ENCODE assay signal across 28 cellular contexts in genomic region chr4:85512446-85513205, GRCh38. TPM values are rescaled to one million over a fixed set of nuclear protein-coding genes. Genes with fewer than 3 reads are reported as not detected.
"Had no signal": no experiment of that assay in that cellular context is flagged by ENCODE, and none has a peak within 500 bp of the region (broad histone marks: within the 10 kb centered on the region; RNA-seq: fewer than 3 reads in every experiment).

No MANE protein-coding gene starts in this region.

- ATAC-seq: activated CD8-positive, alpha-beta T cell treated with anti-CD3 and anti-CD28 coated beads for 36 hours; gastrocnemius medialis; right lobe of liver; stimulated activated naive B cell treated with anti-CD40 and anti-IgM and Interleukin-4, amounts not matched to agents 10 μg/mL and 1 μg/mL and 100 μg/mL, for 72 hours had no signal

- H3K4me2 ChIP-seq: smooth muscle cell had no signal

- H3K36me3 ChIP-seq: adrenal gland, ascending aorta, brain microvascular endothelial cell, gastrocnemius medialis, left ventricle myocardium inferior, right lobe of liver, thoracic aorta, vagina, WERI-Rb-1 had no signal

- H3K4me3 ChIP-seq: adrenal gland, ascending aorta, gastrocnemius medialis, left ventricle myocardium inferior, right lobe of liver, smooth muscle cell, thoracic aorta, vagina had no signal

- H3K27me3 Mint-ChIP-seq: activated CD4-positive, alpha-beta T cell treated with anti-CD3 and anti-CD28 coated beads, Interleukin-2, amount 10 ng/mL, durations not matched to agents 7 days and 5 days; activated CD8-positive, alpha-beta T cell treated with anti-CD3 and anti-CD28 coated beads for 36 hours; stimulated activated naive B cell treated with anti-CD40 and anti-IgM and Interleukin-4, amounts not matched to agents 10 μg/mL and 1 μg/mL and 100 μg/mL, for 72 hours; type B pancreatic cell had no signal

- H3K27me3 ChIP-seq: adrenal gland, ascending aorta, brain microvascular endothelial cell, gastrocnemius medialis, right lobe of liver, vagina had no signal

- H3K36me3 Mint-ChIP-seq: mesothelial cell of epicardium, type B pancreatic cell had no signal

- H3K4me1 ChIP-seq: adrenal gland, ascending aorta had no signal

- H3K4me1 Mint-ChIP-seq: activated CD4-positive, alpha-beta T cell treated with anti-CD3 and anti-CD28 coated beads, Interleukin-2, amount 10 ng/mL, durations not matched to agents 7 days and 5 days had no signal

- DNase-seq: activated CD4-positive, alpha-beta T cell treated with anti-CD3 and anti-CD28 coated beads, Interleukin-2, amount 10 ng/mL, durations not matched to agents 7 days and 5 days; activated CD4-positive, CD25-positive, alpha-beta regulatory T cell treated with anti-CD3 and anti-CD28 coated beads, Interleukin-2, amount 50 U/mL, for 72 hours; activated CD8-positive, alpha-beta T cell treated with anti-CD3 and anti-CD28 coated beads for 36 hours; activated gamma-delta T cell; activated naive CD4-positive, alpha-beta T cell treated with anti-CD3 and anti-CD28 coated beads, Interleukin-2, amount 50 U/mL, for 16 hours; adrenal gland; brain microvascular endothelial cell; caudate nucleus; dermis blood vessel endothelial cell; effector CD8-positive, alpha-beta T cell; erythroblast; gastrocnemius medialis; hippocampal formation; kidney glomerular epithelial cell; left ventricle myocardium inferior; right lobe of liver; stimulated activated CD4-positive, alpha-beta T cell treated with anti-CD3 and anti-CD28 coated beads, Interleukin-2, amount 100 ng/mL, for 48 hours; stimulated activated CD8-positive, alpha-beta memory T cell treated with anti-CD3 and anti-CD28 coated beads, Interleukin-4, amount 100 ng/mL, for 48 hours; stimulated activated naive B cell treated with anti-CD40 and anti-IgM and Interleukin-4, amounts not matched to agents 10 μg/mL and 1 μg/mL and 100 μg/mL, for 72 hours; WERI-Rb-1 had no signal

- H3K9me3 ChIP-seq: adrenal gland, ascending aorta, gastrocnemius medialis, left ventricle myocardium inferior, right lobe of liver, thoracic aorta, vagina had no signal

- H3K4me3 Mint-ChIP-seq: activated CD4-positive, alpha-beta T cell treated with anti-CD3 and anti-CD28 coated beads, Interleukin-2, amount 10 ng/mL, durations not matched to agents 7 days and 5 days; activated CD8-positive, alpha-beta T cell treated with anti-CD3 and anti-CD28 coated beads for 36 hours; activated T-helper 1 cell treated with anti-CD3 and anti-CD28 coated beads, Interleukin-12 subunit alpha, Interleukin-12 subunit beta, Interleukin-2, Interleukin-4 antibody, amounts not matched to agents 30 ng/mL and 10 ng/mL and 1 ng/mL, durations not matched to agents 14 hours and 24 hours and 36 hours; mesothelial cell of epicardium; nephron; stimulated activated naive B cell treated with anti-CD40 and anti-IgM and Interleukin-4, amounts not matched to agents 10 μg/mL and 1 μg/mL and 100 μg/mL, for 72 hours; type B pancreatic cell had no signal

- H3K27ac ChIP-seq: adrenal gland, ascending aorta, brain microvascular endothelial cell, left ventricle myocardium inferior, right lobe of liver, thoracic aorta, vagina, WERI-Rb-1 had no signal

- H3K27ac Mint-ChIP-seq: activated CD4-positive, alpha-beta T cell treated with anti-CD3 and anti-CD28 coated beads, Interleukin-2, amount 10 ng/mL, durations not matched to agents 7 days and 5 days; activated CD8-positive, alpha-beta T cell treated with anti-CD3 and anti-CD28 coated beads for 36 hours; activated T-helper 1 cell treated with anti-CD3 and anti-CD28 coated beads, Interleukin-12 subunit alpha, Interleukin-12 subunit beta, Interleukin-2, Interleukin-4 antibody, amounts not matched to agents 30 ng/mL and 10 ng/mL and 1 ng/mL, durations not matched to agents 14 hours and 24 hours and 36 hours; mesothelial cell of epicardium; nephron; stimulated activated naive B cell treated with anti-CD40 and anti-IgM and Interleukin-4, amounts not matched to agents 10 μg/mL and 1 μg/mL and 100 μg/mL, for 72 hours; type B pancreatic cell had no signal

- H3K9me3 Mint-ChIP-seq: activated CD4-positive, alpha-beta T cell treated with anti-CD3 and anti-CD28 coated beads, Interleukin-2, amount 10 ng/mL, durations not matched to agents 7 days and 5 days; activated CD8-positive, alpha-beta T cell treated with anti-CD3 and anti-CD28 coated beads for 36 hours; activated T-helper 1 cell treated with anti-CD3 and anti-CD28 coated beads, Interleukin-12 subunit alpha, Interleukin-12 subunit beta, Interleukin-2, Interleukin-4 antibody, amounts not matched to agents 30 ng/mL and 10 ng/mL and 1 ng/mL, durations not matched to agents 14 hours and 24 hours and 36 hours; mesothelial cell of epicardium; nephron; type B pancreatic cell had no signal

RNA-seq across cellular contexts. Expression of gene ARHGAP24, which starts 37.7 kb away (rescaled TPM):
- total RNA-seq: activated CD4-positive, alpha-beta T cell treated with anti-CD3 and anti-CD28 coated beads, Interleukin-2, amount 10 ng/mL, durations not matched to agents 7 days and 5 days; activated T-helper 1 cell treated with anti-CD3 and anti-CD28 coated beads, Interleukin-12 subunit alpha, Interleukin-12 subunit beta, Interleukin-2, Interleukin-4 antibody, amounts not matched to agents 30 ng/mL and 10 ng/mL and 1 ng/mL, durations not matched to agents 14 hours and 24 hours and 36 hours had no signal
